ENCODE assay signal across 26 cellular contexts in the genomic region with DNA sequence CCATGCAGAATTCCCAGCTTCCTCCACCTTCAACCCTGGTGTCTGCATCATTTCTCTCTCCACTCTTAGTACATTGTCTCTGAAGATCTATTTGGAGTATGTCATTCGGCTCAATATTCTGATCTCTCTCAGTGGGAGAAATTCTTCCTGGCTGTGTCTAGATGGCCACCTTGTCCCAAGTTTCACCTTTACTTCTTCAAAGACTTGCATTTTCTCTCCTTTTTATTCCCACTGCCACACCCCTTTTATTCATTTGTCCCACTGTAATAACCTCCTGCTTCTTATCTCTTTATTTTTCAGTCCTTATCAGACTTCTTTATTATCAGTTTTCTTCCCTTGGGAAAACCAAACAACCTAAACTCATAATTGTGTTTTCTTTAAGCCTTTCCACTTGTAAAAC.
"Had no signal": no experiment of that assay in that cellular context is flagged by ENCODE, and none has a peak within 500 bp of the region (broad histone marks: within the 10 kb centered on the region; RNA-seq: fewer than 3 reads in every experiment).

No MANE protein-coding gene starts in this region.

- H3K4me1 ChIP-seq: esophagus squamous epithelium, heart right ventricle, lower lobe of right lung, testis had no signal

- H3K27me3 ChIP-seq: esophagus squamous epithelium, heart right ventricle, neutrophil, pancreas, testis, tibial artery had no signal

- H3K9me3 Mint-ChIP-seq: effector memory CD8-positive, alpha-beta T cell; natural killer cell; stimulated activated memory B cell treated with anti-CD40 and anti-IgM and Interleukin-4, amounts not matched to agents 10 μg/mL and 1 μg/mL and 100 μg/mL, for 72 hours had no signal

- DNase-seq: cortex of kidney; effector memory CD8-positive, alpha-beta T cell; erythroblast; esophagus squamous epithelium; foreskin melanocyte; glutamatergic neuron; heart right ventricle; hypothalamus; islet precursor cell; kidney glomerular epithelial cell; left ventricle myocardium superior; lower lobe of right lung; natural killer cell; pancreas; stimulated activated CD4-positive, alpha-beta T cell treated with anti-CD3 and anti-CD28 coated beads, Interleukin-2, amount 100 ng/mL, for 24 hours; stimulated activated CD4-positive, alpha-beta T cell treated with anti-CD3 and anti-CD28 coated beads, Interleukin-4, amount 100 ng/mL, for 4 hours; stimulated activated naive CD8-positive, alpha-beta T cell treated with anti-CD3 and anti-CD28 coated beads, Interleukin-15, Interleukin-2, amounts not matched to agents 100 U/mL and 50 U/mL, for 24 hours; substantia nigra; testis; tibial artery had no signal

- H3K4me3 ChIP-seq: esophagus squamous epithelium, heart right ventricle, lower lobe of right lung, pancreas, testis, tibial artery had no signal

- ATAC-seq: effector memory CD8-positive, alpha-beta T cell; heart right ventricle; left ventricle myocardium superior; lower lobe of right lung; sciatic nerve; stimulated activated naive CD8-positive, alpha-beta T cell treated with anti-CD3 and anti-CD28 coated beads, Interleukin-15, Interleukin-2, amounts not matched to agents 100 U/mL and 50 U/mL, for 24 hours had no signal

- H3K36me3 Mint-ChIP-seq: immature natural killer cell; stimulated activated memory B cell treated with anti-CD40 and anti-IgM and Interleukin-4, amounts not matched to agents 10 μg/mL and 1 μg/mL and 100 μg/mL, for 72 hours; type B pancreatic cell had no signal

- H3K9me3 ChIP-seq: esophagus squamous epithelium, lower lobe of right lung, neutrophil, pancreas, testis had no signal

- H3K36me3 ChIP-seq: esophagus squamous epithelium, heart right ventricle, lower lobe of right lung, neutrophil, pancreas, tibial artery had no signal

- FAIRE-seq: endometrium, pancreas had no signal

- H3K4me3 Mint-ChIP-seq: effector memory CD8-positive, alpha-beta T cell; natural killer cell; stimulated activated memory B cell treated with anti-CD40 and anti-IgM and Interleukin-4, amounts not matched to agents 10 μg/mL and 1 μg/mL and 100 μg/mL, for 72 hours; type B pancreatic cell had no signal

- H3K27ac Mint-ChIP-seq: effector memory CD8-positive, alpha-beta T cell; immature natural killer cell; natural killer cell; stimulated activated memory B cell treated with anti-CD40 and anti-IgM and Interleukin-4, amounts not matched to agents 10 μg/mL and 1 μg/mL and 100 μg/mL, for 72 hours; type B pancreatic cell had no signal

- H3K4me1 Mint-ChIP-seq: stimulated activated memory B cell treated with anti-CD40 and anti-IgM and Interleukin-4, amounts not matched to agents 10 μg/mL and 1 μg/mL and 100 μg/mL, for 72 hours had no signal

- H3K27ac ChIP-seq: esophagus squamous epithelium, heart right ventricle, lower lobe of right lung, neutrophil, pancreas, testis had no signal
